In genomic region chr16:4612474-4612931, GRCh38 we compare ENCODE assay signal across 12 cellular contexts. TPM values are rescaled to one million over a fixed set of nuclear protein-coding genes. Genes with fewer than 3 reads are reported as not detected.
DNase-seq lines count a peak whose midpoint lies in the region; ATAC-seq, FAIRE-seq and TF ChIP-seq lines count a peak whose summit lies in the region.
"Had no signal": no experiment of that assay in that cellular context is flagged by ENCODE, and none has a peak within 500 bp of the region (broad histone marks: within the 10 kb centered on the region; RNA-seq: fewer than 3 reads in every experiment).

No MANE protein-coding gene starts in this region.

- H3K9me3 ChIP-seq in OCI-LY1 (ENCODE audit: low read length) (no peaks in the 10 kb centered on the region), esophagus (ENCODE audit: control insufficient read depth in 2 of 2, insufficient read depth in 1 of 2, low read depth in 1 of 2, low read length in 1 of 2) (no peaks in the 10 kb centered on the region)

- TF ChIP-seq CTCF in OCI-LY1 (IDR thresholded peaks at IDR 0.05; ENCODE audit: low read length): peak; percentile 28
- TF ChIP-seq CTCF in retinal pigment epithelial cell (conservative IDR thresholded peaks at IDR 0.05; ENCODE audit: low read depth, low read length): peak; percentile 30

- H4K20me1 ChIP-seq in OCI-LY1 (ENCODE audit: insufficient read depth, low read length): no peaks in the 10 kb centered on the region

- no peaks in the 10 kb centered on the region for H3K27me3 ChIP-seq in OCI-LY1 (ENCODE audit: insufficient read depth, low read length)
- H3K27me3 ChIP-seq in esophagus (ENCODE audit: control insufficient read depth in 1 of 2, insufficient read depth in 2 of 2, low read length in 2 of 2): no peaks in the 10 kb centered on the region

- H3K36me3 ChIP-seq in OCI-LY1 (ENCODE audit: insufficient read depth, low read length): peaks cover 18% of the 10 kb centered on the region
- H3K36me3 ChIP-seq in esophagus (ENCODE audit: control insufficient read depth in 2 of 2, insufficient read depth in 2 of 2, low read length in 1 of 2): peaks cover 9 to 25% of the 10 kb centered on the region in 2 donors

- 81 to 89% methylated on average over 7 of the region's 7 CpGs for WGBS in esophagus, 2 donors

- H2AFZ ChIP-seq in OCI-LY1 (ENCODE audit: low read length): no peak overlapping the region

- H3K4me2 ChIP-seq in OCI-LY1 (ENCODE audit: low read length): peak overlapping the region; percentile 91

- no peaks in the 10 kb centered on the region for H3K79me2 ChIP-seq in OCI-LY1 (ENCODE audit: insufficient read depth, low read length)

- no peak overlapping the region for H3K4me3 ChIP-seq in OCI-LY1 (ENCODE audit: low read depth, low read length, poor library complexity, severe bottlenecking)
- peak overlapping the region; percentile 85 to 95 for H3K4me3 ChIP-seq in esophagus (ENCODE audit: low read depth in 1 of 2, low read length in 2 of 2)
- H3K4me3 ChIP-seq in retinal pigment epithelial cell (ENCODE audit: low read length): no peak overlapping the region
- H3K4me3 ChIP-seq: lung had no signal

- DNase-seq in GM12891 (ENCODE audit: insufficient read length, low spot score) (peak; percentile 35), retinal pigment epithelial cell (ENCODE audit: low read depth) (no peak), posterior vena cava (ENCODE audit: low spot score) (no peak)
- no peak for DNase-seq in activated naive CD4-positive, alpha-beta T cell treated with anti-CD3 and anti-CD28 coated beads, Interleukin-2, amount 50 U/mL, for 16 hours
- DNase-seq: effector memory CD4-positive, alpha-beta T cell; NCI-H146; stimulated activated CD4-positive, alpha-beta T cell treated with anti-CD3 and anti-CD28 coated beads, Interleukin-15, amount 100 ng/mL, for 24 hours had no signal

- H3K4me1 ChIP-seq in OCI-LY1 (ENCODE audit: insufficient read depth, low read length, severe bottlenecking) (peaks cover 35% of the 10 kb centered on the region), esophagus (ENCODE audit: control insufficient read depth in 2 of 2, insufficient read depth in 2 of 2, low read length in 1 of 2) (peaks cover 13 to 34% of the 10 kb centered on the region in 2 donors)

- intact Hi-C loops in posterior vena cava (cut with DNase I): no loop called here

- no peak for ATAC-seq in HG03571 (IDR thresholded peaks at IDR 0.05; ENCODE audit: unreplicated experiment)
- ATAC-seq in HG02763 (IDR thresholded peaks at IDR 0.05; ENCODE audit: unreplicated experiment): no peak

- H3F3A ChIP-seq in OCI-LY1 (ENCODE audit: insufficient read depth, low read length): no peaks in the 10 kb centered on the region

- H3K9ac ChIP-seq in OCI-LY1 (ENCODE audit: low read length): no peak overlapping the region; the same call in 1 of the 2 replicates

- no peaks in the 10 kb centered on the region for H3K9me2 ChIP-seq in OCI-LY1 (ENCODE audit: low read depth, low read length)

- TF ChIP-seq POLR2A in GM12891 (IDR thresholded peaks at IDR 0.05; ENCODE audit: low read depth, low read length): no peak

- FAIRE-seq in GM12891 (lab: Jason Lieb, UNC): no peak

- no peak overlapping the region for H3K27ac ChIP-seq in OCI-LY1 (ENCODE audit: low read depth, low read length, poor library complexity, severe bottlenecking)
- peak overlapping the region in 1 of 2 donors; percentile 1 for H3K27ac ChIP-seq in esophagus (ENCODE audit: low read depth in 2 of 2, low read length in 1 of 2)

TF ChIP-seq in GM12891, 5 proteins besides CTCF, POLR2A, EP300 and RAD21:
- TF ChIP-seq PAX5 (IDR thresholded peaks at IDR 0.05; ENCODE audit: insufficient read depth, low read length, severe bottlenecking) (no peak), SPI1 (IDR thresholded peaks at IDR 0.05; ENCODE audit: low read depth, low read length) (no peak), POU2F2 (IDR thresholded peaks at IDR 0.05; ENCODE audit: low read depth, low read length) (no peak), POLR2AphosphoS5 (IDR thresholded peaks at IDR 0.05; ENCODE audit: low read depth, low read length) (no peak), TAF1 (IDR thresholded peaks at IDR 0.05; ENCODE audit: low read depth, low read length) (no peak)

RNA-seq across cellular contexts. Expression of gene UBALD1, which starts 2.2 kb away (rescaled TPM):
- 20.7 TPM for polyA plus RNA-seq in GM12891 (2012; ENCODE audit: low read depth, missing spikeins)
- 10 to 100 TPM; 18.6 to 34.7 TPM for polyA plus RNA-seq in esophagus
- total RNA-seq in posterior vena cava: 10 to 100 TPM; 15.6 to 16.4 TPM

RNA-seq across cellular contexts. Expression of gene MGRN1, which starts 12.1 kb away (rescaled TPM):
- 29.2 TPM for polyA plus RNA-seq in GM12891 (2012; ENCODE audit: low read depth, missing spikeins)
- polyA plus RNA-seq in esophagus: 10 to 100 TPM; 10.9 to 15.1 TPM
- total RNA-seq in posterior vena cava: 10 to 100 TPM; 61.0 to 62.6 TPM

RNA-seq across cellular contexts. Expression of gene C16orf96, which starts 56.4 kb away (rescaled TPM):
- 0.06 TPM for polyA plus RNA-seq in GM12891 (2012; ENCODE audit: low read depth, missing spikeins)
- polyA plus RNA-seq in esophagus: under 1 TPM; 0.04 to 0.08 TPM
- total RNA-seq in posterior vena cava: under 1 TPM; 0.09 to 0.10 TPM

Comparison
In these comparisons a context has a peak if more than half of its experiments do, and no peak if none do; other contexts are left out.
1. H3K4me3 ChIP-seq: peak in esophagus (2 of 2); none in OCI-LY1 (single experiment) and retinal pigment epithelial cell (single experiment).